8 cellular contexts compared by ENCODE assay signal in the genomic region with DNA sequence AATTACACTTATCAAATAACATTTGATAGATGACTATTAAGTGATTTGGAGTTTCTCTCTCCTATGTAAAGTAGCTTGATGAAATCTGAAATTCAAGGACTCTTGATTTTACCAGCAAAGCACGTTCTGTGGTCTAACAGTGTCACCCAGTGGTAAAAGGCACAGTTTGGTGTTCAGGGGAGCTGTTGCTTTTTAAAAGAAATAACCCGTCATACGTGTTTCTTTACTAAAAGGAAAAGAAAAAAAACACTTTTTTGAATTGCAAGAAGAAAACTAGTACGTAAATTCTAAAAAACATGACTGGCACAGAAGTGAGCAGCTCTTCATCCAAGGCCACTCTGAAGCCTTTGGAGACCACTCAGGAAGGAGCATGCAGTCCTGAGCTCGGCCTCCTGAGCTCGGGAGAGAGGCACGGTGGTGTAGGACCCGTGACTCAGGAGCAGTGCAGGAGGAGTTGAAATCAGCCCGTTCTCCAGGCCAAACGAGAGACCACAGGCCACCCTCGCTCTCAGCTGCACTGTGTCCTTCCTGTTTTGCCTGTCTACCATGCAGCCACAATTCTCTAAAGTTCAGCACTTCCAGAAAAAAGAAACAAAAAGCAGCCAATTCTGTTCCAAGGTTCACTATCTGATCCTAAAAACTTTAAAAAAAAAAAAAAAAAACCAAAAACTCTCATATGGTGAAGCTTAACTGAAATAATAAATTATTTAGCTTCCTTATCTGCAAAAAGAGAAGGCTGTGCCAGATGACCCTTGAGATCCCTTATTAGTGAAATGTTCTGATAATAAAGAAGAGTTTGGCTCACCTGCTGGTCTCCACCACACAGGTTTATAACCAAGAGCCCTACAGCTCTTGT.
DNase-seq lines count a peak whose midpoint lies in the region; ATAC-seq and TF ChIP-seq lines count a peak whose summit lies in the region.

No MANE protein-coding gene starts in this region.

- ATAC-seq in HG02642 (IDR thresholded peaks at IDR 0.05; ENCODE audit: poor library complexity, unreplicated experiment) (peak; percentile 53), left lobe of liver (peak; percentile 81), GM18519 (IDR thresholded peaks at IDR 0.05; ENCODE audit: low FRiP score, unreplicated experiment) (no peak)

- no peak for TF ChIP-seq EP300 in transverse colon (IDR thresholded peaks at IDR 0.05; ENCODE audit: low read depth)

- no peaks in the 10 kb centered on the region for H3K27me3 ChIP-seq in CD4-positive, alpha-beta memory T cell (ENCODE audit: insufficient read depth, low read length)
- no peaks in the 10 kb centered on the region for H3K27me3 ChIP-seq in transverse colon

- POLR2A ChIA-PET in CD4-positive, alpha-beta memory T cell (lab: Charles Lee; ENCODE audit: partially characterized antibody), result interaction anchor here (0.8 to 4.5 kb wide), 22 partner anchors 8 to 348 kb away, joined by 3 to 50 read pairs (median 6); partner anchors contain the start of genes CDNF, HSPA14, MSANTD7 and SUV39H2

- peaks cover 48 to 70% of the 10 kb centered on the region in 2 donors for H3K36me3 Mint-ChIP-seq in CD4-positive, alpha-beta memory T cell
- peaks cover 6% of the 10 kb centered on the region for H3K36me3 Mint-ChIP-seq in activated naive CD8-positive, alpha-beta T cell

- no peak overlapping the region for H3K4me3 ChIP-seq in CD4-positive, alpha-beta memory T cell (ENCODE audit: low read length in 2 of 2)
- no peak overlapping the region for H3K4me3 ChIP-seq in transverse colon

- peak overlapping the region; percentile 30 to 85 (median 70) for H3K4me3 Mint-ChIP-seq in CD4-positive, alpha-beta memory T cell
- H3K4me3 Mint-ChIP-seq in activated naive CD8-positive, alpha-beta T cell, result peak overlapping the region; percentile 68

- peak; percentile 55 to 79 (median 59) for DNase-seq in CD4-positive, alpha-beta memory T cell
- DNase-seq in left lobe of liver (ENCODE audit: low spot score) (peak; percentile 55), transverse colon (no peak), NCI-H774 (lab: John Stamatoyannopoulos, UW) (no peak), kidney tubule cell (ENCODE audit: low spot score) (no peak)

- in situ Hi-C loops in transverse colon (cut with MboI; ENCODE audit: low pct_ligation_motif_present in 1 of 4, low pct_unique_long_range_greater_than_20kb in 1 of 4, low sequenced_read_pairs in 3 of 4), result loop anchor here in 2 of 4 donors (25.0 kb wide), 2 partner anchors 269 to 569 kb away; no protein-coding TSS in a partner anchor

- peak overlapping the region; percentile 56 for H3K27ac ChIP-seq in CD4-positive, alpha-beta memory T cell (ENCODE audit: low read depth, low read length)
- H3K27ac ChIP-seq in transverse colon, result peak overlapping the region in 2 of 4 donors; percentile 36 to 60

- no peaks in the 10 kb centered on the region for H3K9me3 ChIP-seq in CD4-positive, alpha-beta memory T cell (ENCODE audit: control insufficient read depth in 1 of 2, low read length in 2 of 2)
- no peaks in the 10 kb centered on the region for H3K9me3 ChIP-seq in transverse colon

- peak overlapping the region; percentile 56 to 94 (median 85) for H3K27ac Mint-ChIP-seq in CD4-positive, alpha-beta memory T cell
- peak overlapping the region; percentile 95 for H3K27ac Mint-ChIP-seq in activated naive CD8-positive, alpha-beta T cell

- WGBS in transverse colon (ENCODE audit: low coverage in 1 of 2), 2 donors, result 43 to 82% methylated on average over 11 of the region's 11 CpGs

- no peak for TF ChIP-seq POLR2A in transverse colon (IDR thresholded peaks at IDR 0.05)

- peak in 3 of 5 experiments; percentile 19 to 29 (median 20) for TF ChIP-seq CTCF in transverse colon (IDR thresholded peaks at IDR 0.05)

- peaks cover 30% of the 10 kb centered on the region for H3K36me3 ChIP-seq in CD4-positive, alpha-beta memory T cell (ENCODE audit: insufficient read depth, low read length)
- H3K36me3 ChIP-seq in transverse colon, result no peaks in the 10 kb centered on the region

- no peaks in the 10 kb centered on the region for H3K27me3 Mint-ChIP-seq in CD4-positive, alpha-beta memory T cell
- no peaks in the 10 kb centered on the region for H3K27me3 Mint-ChIP-seq in activated naive CD8-positive, alpha-beta T cell

- H3K9me3 Mint-ChIP-seq in CD4-positive, alpha-beta memory T cell, result no peaks in the 10 kb centered on the region
- no peaks in the 10 kb centered on the region for H3K9me3 Mint-ChIP-seq in activated naive CD8-positive, alpha-beta T cell (ENCODE audit: low read depth)

- intact Hi-C loops in CD4-positive, alpha-beta memory T cell (cut with micrococcal nuclease), result loop anchor here (1.0 to 5.0 kb wide), 2 partner anchors 44 to 346 kb away; no protein-coding TSS in a partner anchor
- intact Hi-C loops in transverse colon (cut with DNase I; ENCODE audit: low total_unique reads), result loop anchor here (10.0 kb wide), 1 partner anchor 282 kb away; no protein-coding TSS in a partner anchor

- peaks cover 97% of the 10 kb centered on the region for H3K4me1 ChIP-seq in CD4-positive, alpha-beta memory T cell (ENCODE audit: insufficient read depth, low read length)
- peaks cover 0 to 14% (median 0%) of the 10 kb centered on the region in 4 donors for H3K4me1 ChIP-seq in transverse colon

- peaks cover 73 to 96% (median 84%) of the 10 kb centered on the region in 4 donors for H3K4me1 Mint-ChIP-seq in CD4-positive, alpha-beta memory T cell
- H3K4me1 Mint-ChIP-seq in activated naive CD8-positive, alpha-beta T cell (ENCODE audit: low read depth), result peaks cover 90% of the 10 kb centered on the region

- CTCF ChIA-PET in CD4-positive, alpha-beta memory T cell (lab: Charles Lee; ENCODE audit: partially characterized antibody), result interaction anchor here (0.8 to 3.3 kb wide), 35 partner anchors 8 to 759 kb away, joined by 3 to 34 read pairs (median 5); partner anchors contain the start of genes CDNF, HSPA14 and MSANTD7

Comparison
In these comparisons a context has a peak if more than half of its experiments do, and no peak if none do; other contexts are left out.
1. DNase-seq: peak in CD4-positive, alpha-beta memory T cell (5 of 5) and left lobe of liver (single experiment); none in transverse colon (single experiment), NCI-H774 (single experiment) and kidney tubule cell (single experiment).